1 cellular context compared by ENCODE assay signal in the genomic region with DNA sequence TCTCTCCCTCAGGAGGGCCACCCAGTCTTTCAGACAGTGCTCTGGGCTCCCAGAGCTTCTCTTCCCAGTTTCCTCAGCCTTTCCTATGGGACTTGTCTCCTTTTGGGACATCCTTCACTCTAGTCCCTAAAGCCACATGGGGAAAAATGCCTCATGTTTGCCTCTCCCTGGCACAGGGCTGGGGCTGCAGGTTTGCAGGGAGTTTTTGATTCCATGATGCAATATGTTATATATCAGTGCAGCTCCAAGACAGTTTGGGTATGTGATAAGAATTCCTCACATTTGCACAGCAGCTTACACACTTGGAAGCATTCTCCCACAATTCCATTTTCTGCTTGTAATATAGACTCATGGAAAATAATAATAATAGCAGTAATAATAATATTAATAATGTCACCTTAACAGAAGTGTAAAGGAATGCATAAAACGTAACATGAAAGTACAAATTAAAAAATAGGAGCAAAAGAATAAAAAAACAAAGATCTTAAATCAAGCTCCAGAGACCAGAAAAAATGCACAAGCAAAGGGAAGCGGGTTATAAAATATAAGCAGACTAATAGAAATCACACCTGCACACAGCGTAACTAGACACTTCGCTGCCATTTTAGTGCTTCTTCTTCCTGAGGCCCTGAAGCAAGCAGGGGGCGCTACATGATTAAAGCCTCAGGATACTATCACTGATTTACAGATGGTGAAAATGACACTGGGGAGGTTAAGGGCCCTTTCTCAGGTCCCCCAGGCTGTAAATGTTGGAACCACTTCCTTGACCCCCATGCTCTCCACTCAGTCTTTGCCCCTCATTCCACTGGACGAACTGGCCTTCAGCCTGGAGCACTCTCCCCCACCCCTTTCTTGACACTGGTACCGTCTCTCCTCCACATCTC.
A peak's percentile ranks its signal among the peaks of the same experiment; 100 is the strongest.
TF ChIP-seq lines count a peak whose summit lies in the region.

No MANE protein-coding gene starts in this region.

TF ChIP-seq in K562, 482 proteins besides CTCF, POLR2A, EP300 and RAD21 (continued from another document and continues in another):
- TF ChIP-seq, protein P1, sequence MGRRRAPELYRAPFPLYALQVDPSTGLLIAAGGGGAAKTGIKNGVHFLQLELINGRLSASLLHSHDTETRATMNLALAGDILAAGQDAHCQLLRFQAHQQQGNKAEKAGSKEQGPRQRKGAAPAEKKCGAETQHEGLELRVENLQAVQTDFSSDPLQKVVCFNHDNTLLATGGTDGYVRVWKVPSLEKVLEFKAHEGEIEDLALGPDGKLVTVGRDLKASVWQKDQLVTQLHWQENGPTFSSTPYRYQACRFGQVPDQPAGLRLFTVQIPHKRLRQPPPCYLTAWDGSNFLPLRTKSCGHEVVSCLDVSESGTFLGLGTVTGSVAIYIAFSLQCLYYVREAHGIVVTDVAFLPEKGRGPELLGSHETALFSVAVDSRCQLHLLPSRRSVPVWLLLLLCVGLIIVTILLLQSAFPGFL (CRISPR knock-in tag; IDR thresholded peaks at IDR 0.05): no peak
- TF ChIP-seq ZKSCAN8 (CRISPR knock-in tag; IDR thresholded peaks at IDR 0.05) (no peak), HMGN3 (IDR thresholded peaks at IDR 0.05; ENCODE audit: borderline replicate concordance, extremely low read depth, insufficient read length, low read depth, low read length) (no peak), FOXJ3 (CRISPR knock-in tag; IDR thresholded peaks at IDR 0.05) (no peak), DIDO1 (tag; IDR thresholded peaks at IDR 0.05; ENCODE audit: low read depth) (no peak), ATF7 (IDR thresholded peaks at IDR 0.05) (0 out of 2 replicates have a peak, but pooled peaks have one; percentile 33), SETDB1 (IDR thresholded peaks at IDR 0.05; ENCODE audit: low read length) (no peak), RBM15 (IDR thresholded peaks at IDR 0.05; ENCODE audit: insufficient read depth, low read length) (no peak), PURB (CRISPR knock-in tag; IDR thresholded peaks at IDR 0.05; ENCODE audit: low read depth) (no peak), SAP30 (IDR thresholded peaks at IDR 0.05; ENCODE audit: borderline replicate concordance, insufficient read depth, low read depth, low read length, poor library complexity, severe bottlenecking) (no peak), HDAC6 (IDR thresholded peaks at IDR 0.05; ENCODE audit: low read depth, low read length) (no peak), PHF21A (IDR thresholded peaks at IDR 0.05; ENCODE audit: borderline replicate concordance, low read depth) (0 out of 2 replicates have a peak, but pooled peaks have one; percentile 58), ZNF224 (CRISPR knock-in tag; IDR thresholded peaks at IDR 0.05) (no peak), L3MBTL2 (IDR thresholded peaks at IDR 0.05) (no peak), TRIM24 (IDR thresholded peaks at IDR 0.05) (no peak), TAF1 (IDR thresholded peaks at IDR 0.05; ENCODE audit: control insufficient read depth, extremely low read depth, insufficient read depth, low read length, severe bottlenecking) (no peak), TOE1 (IDR thresholded peaks at IDR 0.05; ENCODE audit: borderline replicate concordance) (no peak), TOE1 (CRISPR knock-in tag; IDR thresholded peaks at IDR 0.05; ENCODE audit: borderline replicate concordance, low read depth) (no peak), GATA2 (CRISPR knock-in tag; IDR thresholded peaks at IDR 0.05) (no peak; the same call in 1 of the 2 replicates), U2AF1 (optimal IDR thresholded peaks at IDR 0.05; ENCODE audit: low read depth, low read length) (no peak), HDAC3 (IDR thresholded peaks at IDR 0.05; ENCODE audit: borderline replicate concordance, partially characterized antibody) (no peak), FIP1L1 (IDR thresholded peaks at IDR 0.05; ENCODE audit: low read depth, low read length, poor library complexity, severe bottlenecking) (no peak), ZNF212 (CRISPR knock-in tag; IDR thresholded peaks at IDR 0.05) (no peak), MTA2 (IDR thresholded peaks at IDR 0.05; ENCODE audit: low read depth) (0 out of 2 replicates have a peak, but pooled peaks have one; percentile 24), ADNP (tag; IDR thresholded peaks at IDR 0.05) (no peak), ZNF263 (CRISPR knock-in tag; IDR thresholded peaks at IDR 0.05; ENCODE audit: borderline replicate concordance) (no peak), ZNF146 (CRISPR knock-in tag; IDR thresholded peaks at IDR 0.05; ENCODE audit: unreplicated experiment) (no peak), FOXA3 (CRISPR knock-in tag; conservative IDR thresholded peaks at IDR 0.05 in 1 of 2, IDR thresholded peaks at IDR 0.05 in 1 of 2) (no peak), ARHGAP35 (IDR thresholded peaks at IDR 0.05; ENCODE audit: partially characterized antibody) (no peak), ZNF143 (CRISPR knock-in tag; IDR thresholded peaks at IDR 0.05) (no peak), TEAD1 (CRISPR knock-in tag; IDR thresholded peaks at IDR 0.05) (0 out of 4 replicates have a peak, but pooled peaks of 1 of the 2 experiments have one; percentile 23), TCF7L2 (IDR thresholded peaks at IDR 0.05; ENCODE audit: low read depth, low read length) (no peak), CBFA2T3 (IDR thresholded peaks at IDR 0.05) (peak; percentile 67), PTRF (tag; IDR thresholded peaks at IDR 0.05) (no peak), KDM1A (IDR thresholded peaks at IDR 0.05) (peak in 1 of 2 experiments; percentile 60; a peak in 1 of 4 replicates), CBX3 (IDR thresholded peaks at IDR 0.05; ENCODE audit: borderline replicate concordance in 1 of 2, low read length in 2 of 2) (peak in 1 of 2 experiments; percentile 54; a peak in 1 of 3 replicates), HIVEP1 (CRISPR knock-in tag; IDR thresholded peaks at IDR 0.05) (no peak), NR4A1 (CRISPR knock-in tag; IDR thresholded peaks at IDR 0.05) (no peak), NR4A1 (tag; IDR thresholded peaks at IDR 0.05) (no peak), BRD9 (IDR thresholded peaks at IDR 0.05; ENCODE audit: low read depth, partially characterized antibody) (peak; percentile 78), ELF1 (tag; IDR thresholded peaks at IDR 0.05) (no peak), HCFC1 (IDR thresholded peaks at IDR 0.05; ENCODE audit: low read depth, low read length) (no peak), NBN (IDR thresholded peaks at IDR 0.05; ENCODE audit: low read depth) (0 out of 2 replicates have a peak, but pooled peaks have one; percentile 47), NR2C1 (IDR thresholded peaks at IDR 0.05) (0 out of 2 replicates have a peak, but pooled peaks have one; percentile 33), NR2C1 (tag; IDR thresholded peaks at IDR 0.05) (no peak), CBFA2T2 (conservative IDR thresholded peaks at IDR 0.05) (peak; percentile 39; the same call in 1 of the 2 replicates)
- TF ChIP-seq, protein P2, sequence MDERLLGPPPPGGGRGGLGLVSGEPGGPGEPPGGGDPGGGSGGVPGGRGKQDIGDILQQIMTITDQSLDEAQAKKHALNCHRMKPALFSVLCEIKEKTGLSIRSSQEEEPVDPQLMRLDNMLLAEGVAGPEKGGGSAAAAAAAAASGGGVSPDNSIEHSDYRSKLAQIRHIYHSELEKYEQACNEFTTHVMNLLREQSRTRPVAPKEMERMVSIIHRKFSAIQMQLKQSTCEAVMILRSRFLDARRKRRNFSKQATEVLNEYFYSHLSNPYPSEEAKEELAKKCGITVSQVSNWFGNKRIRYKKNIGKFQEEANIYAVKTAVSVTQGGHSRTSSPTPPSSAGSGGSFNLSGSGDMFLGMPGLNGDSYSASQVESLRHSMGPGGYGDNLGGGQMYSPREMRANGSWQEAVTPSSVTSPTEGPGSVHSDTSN (CRISPR knock-in tag; IDR thresholded peaks at IDR 0.05; ENCODE audit: low read depth): no peak
- TF ChIP-seq, protein P2 (tag; conservative IDR thresholded peaks at IDR 0.05; ENCODE audit: low read depth): 0 out of 2 replicates have a peak, but pooled peaks have one; percentile 51
- TF ChIP-seq, protein P3, sequence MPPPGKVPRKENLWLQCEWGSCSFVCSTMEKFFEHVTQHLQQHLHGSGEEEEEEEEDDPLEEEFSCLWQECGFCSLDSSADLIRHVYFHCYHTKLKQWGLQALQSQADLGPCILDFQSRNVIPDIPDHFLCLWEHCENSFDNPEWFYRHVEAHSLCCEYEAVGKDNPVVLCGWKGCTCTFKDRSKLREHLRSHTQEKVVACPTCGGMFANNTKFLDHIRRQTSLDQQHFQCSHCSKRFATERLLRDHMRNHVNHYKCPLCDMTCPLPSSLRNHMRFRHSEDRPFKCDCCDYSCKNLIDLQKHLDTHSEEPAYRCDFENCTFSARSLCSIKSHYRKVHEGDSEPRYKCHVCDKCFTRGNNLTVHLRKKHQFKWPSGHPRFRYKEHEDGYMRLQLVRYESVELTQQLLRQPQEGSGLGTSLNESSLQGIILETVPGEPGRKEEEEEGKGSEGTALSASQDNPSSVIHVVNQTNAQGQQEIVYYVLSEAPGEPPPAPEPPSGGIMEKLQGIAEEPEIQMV (tag; conservative IDR thresholded peaks at IDR 0.05; ENCODE audit: low read depth): no peak
- TF ChIP-seq, protein P4, sequence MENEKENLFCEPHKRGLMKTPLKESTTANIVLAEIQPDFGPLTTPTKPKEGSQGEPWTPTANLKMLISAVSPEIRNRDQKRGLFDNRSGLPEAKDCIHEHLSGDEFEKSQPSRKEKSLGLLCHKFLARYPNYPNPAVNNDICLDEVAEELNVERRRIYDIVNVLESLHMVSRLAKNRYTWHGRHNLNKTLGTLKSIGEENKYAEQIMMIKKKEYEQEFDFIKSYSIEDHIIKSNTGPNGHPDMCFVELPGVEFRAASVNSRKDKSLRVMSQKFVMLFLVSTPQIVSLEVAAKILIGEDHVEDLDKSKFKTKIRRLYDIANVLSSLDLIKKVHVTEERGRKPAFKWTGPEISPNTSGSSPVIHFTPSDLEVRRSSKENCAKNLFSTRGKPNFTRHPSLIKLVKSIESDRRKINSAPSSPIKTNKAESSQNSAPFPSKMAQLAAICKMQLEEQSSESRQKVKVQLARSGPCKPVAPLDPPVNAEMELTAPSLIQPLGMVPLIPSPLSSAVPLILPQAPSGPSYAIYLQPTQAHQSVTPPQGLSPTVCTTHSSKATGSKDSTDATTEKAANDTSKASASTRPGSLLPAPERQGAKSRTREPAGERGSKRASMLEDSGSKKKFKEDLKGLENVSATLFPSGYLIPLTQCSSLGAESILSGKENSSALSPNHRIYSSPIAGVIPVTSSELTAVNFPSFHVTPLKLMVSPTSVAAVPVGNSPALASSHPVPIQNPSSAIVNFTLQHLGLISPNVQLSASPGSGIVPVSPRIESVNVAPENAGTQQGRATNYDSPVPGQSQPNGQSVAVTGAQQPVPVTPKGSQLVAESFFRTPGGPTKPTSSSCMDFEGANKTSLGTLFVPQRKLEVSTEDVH (IDR thresholded peaks at IDR 0.05; ENCODE audit: low read depth, partially characterized antibody): peak; percentile 26
- TF ChIP-seq, protein P5, sequence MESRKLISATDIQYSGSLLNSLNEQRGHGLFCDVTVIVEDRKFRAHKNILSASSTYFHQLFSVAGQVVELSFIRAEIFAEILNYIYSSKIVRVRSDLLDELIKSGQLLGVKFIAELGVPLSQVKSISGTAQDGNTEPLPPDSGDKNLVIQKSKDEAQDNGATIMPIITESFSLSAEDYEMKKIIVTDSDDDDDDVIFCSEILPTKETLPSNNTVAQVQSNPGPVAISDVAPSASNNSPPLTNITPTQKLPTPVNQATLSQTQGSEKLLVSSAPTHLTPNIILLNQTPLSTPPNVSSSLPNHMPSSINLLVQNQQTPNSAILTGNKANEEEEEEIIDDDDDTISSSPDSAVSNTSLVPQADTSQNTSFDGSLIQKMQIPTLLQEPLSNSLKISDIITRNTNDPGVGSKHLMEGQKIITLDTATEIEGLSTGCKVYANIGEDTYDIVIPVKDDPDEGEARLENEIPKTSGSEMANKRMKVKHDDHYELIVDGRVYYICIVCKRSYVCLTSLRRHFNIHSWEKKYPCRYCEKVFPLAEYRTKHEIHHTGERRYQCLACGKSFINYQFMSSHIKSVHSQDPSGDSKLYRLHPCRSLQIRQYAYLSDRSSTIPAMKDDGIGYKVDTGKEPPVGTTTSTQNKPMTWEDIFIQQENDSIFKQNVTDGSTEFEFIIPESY (CRISPR knock-in tag; IDR thresholded peaks at IDR 0.05): no peak
- TF ChIP-seq, protein P6, sequence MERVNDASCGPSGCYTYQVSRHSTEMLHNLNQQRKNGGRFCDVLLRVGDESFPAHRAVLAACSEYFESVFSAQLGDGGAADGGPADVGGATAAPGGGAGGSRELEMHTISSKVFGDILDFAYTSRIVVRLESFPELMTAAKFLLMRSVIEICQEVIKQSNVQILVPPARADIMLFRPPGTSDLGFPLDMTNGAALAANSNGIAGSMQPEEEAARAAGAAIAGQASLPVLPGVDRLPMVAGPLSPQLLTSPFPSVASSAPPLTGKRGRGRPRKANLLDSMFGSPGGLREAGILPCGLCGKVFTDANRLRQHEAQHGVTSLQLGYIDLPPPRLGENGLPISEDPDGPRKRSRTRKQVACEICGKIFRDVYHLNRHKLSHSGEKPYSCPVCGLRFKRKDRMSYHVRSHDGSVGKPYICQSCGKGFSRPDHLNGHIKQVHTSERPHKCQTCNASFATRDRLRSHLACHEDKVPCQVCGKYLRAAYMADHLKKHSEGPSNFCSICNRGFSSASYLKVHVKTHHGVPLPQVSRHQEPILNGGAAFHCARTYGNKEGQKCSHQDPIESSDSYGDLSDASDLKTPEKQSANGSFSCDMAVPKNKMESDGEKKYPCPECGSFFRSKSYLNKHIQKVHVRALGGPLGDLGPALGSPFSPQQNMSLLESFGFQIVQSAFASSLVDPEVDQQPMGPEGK (CRISPR knock-in tag; IDR thresholded peaks at IDR 0.05; ENCODE audit: borderline replicate concordance): no peak
- TF ChIP-seq, protein P7, sequence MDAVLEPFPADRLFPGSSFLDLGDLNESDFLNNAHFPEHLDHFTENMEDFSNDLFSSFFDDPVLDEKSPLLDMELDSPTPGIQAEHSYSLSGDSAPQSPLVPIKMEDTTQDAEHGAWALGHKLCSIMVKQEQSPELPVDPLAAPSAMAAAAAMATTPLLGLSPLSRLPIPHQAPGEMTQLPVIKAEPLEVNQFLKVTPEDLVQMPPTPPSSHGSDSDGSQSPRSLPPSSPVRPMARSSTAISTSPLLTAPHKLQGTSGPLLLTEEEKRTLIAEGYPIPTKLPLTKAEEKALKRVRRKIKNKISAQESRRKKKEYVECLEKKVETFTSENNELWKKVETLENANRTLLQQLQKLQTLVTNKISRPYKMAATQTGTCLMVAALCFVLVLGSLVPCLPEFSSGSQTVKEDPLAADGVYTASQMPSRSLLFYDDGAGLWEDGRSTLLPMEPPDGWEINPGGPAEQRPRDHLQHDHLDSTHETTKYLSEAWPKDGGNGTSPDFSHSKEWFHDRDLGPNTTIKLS (IDR thresholded peaks at IDR 0.05; ENCODE audit: borderline replicate concordance, low read depth): no peak
- TF ChIP-seq, protein P8, sequence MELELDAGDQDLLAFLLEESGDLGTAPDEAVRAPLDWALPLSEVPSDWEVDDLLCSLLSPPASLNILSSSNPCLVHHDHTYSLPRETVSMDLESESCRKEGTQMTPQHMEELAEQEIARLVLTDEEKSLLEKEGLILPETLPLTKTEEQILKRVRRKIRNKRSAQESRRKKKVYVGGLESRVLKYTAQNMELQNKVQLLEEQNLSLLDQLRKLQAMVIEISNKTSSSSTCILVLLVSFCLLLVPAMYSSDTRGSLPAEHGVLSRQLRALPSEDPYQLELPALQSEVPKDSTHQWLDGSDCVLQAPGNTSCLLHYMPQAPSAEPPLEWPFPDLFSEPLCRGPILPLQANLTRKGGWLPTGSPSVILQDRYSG (tag; conservative IDR thresholded peaks at IDR 0.05; ENCODE audit: low read depth): no peak
